In the genomic region with DNA sequence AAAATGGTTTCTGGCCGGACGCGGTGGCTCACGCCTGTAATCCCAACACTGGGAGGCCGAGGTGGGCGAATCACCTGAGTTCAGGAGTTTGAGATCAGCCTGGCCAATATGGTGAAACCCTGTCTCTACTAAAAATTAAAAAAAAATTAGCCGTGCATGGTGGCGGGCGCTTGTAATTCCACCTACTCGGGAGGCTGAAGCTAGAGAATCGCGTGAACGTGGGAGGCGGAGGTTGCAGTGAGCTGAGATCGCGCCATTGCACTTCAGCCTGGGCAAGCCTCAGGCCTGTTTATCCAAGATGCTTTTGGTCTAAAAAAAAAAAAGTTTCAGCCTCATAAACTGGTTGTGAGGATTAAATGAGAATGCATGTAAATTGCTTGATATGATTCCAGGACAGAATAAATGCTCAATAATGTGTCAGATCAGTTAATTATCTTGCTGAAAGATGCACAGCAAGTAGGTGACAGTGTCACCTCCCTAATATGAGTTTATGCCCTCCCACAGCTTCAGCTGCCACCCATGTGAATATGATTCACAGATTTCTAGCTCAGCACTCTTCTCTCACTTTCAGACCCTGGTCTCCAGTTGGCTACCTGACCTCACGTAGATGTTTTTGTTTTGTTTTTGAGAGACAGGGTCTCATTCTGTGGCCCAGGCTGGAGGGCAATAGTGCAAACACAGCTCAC, we compare ENCODE assay signal across 8 cellular contexts. TPM values are rescaled to one million over a fixed set of nuclear protein-coding genes. Genes with fewer than 3 reads are reported as not detected.
DNase-seq lines count a peak whose midpoint lies in the region; ATAC-seq and TF ChIP-seq lines count a peak whose summit lies in the region.

No MANE protein-coding gene starts in this region.

- H3K36me3 ChIP-seq in Panc1 (ENCODE audit: control insufficient read depth, insufficient read depth, low read length), result no peaks in the 10 kb centered on the region
- H3K36me3 ChIP-seq in effector memory CD4-positive, alpha-beta T cell (ENCODE audit: control insufficient read depth, insufficient read depth, low read length), result no peaks in the 10 kb centered on the region

- peak overlapping the region; percentile 97 for H3K4me3 Mint-ChIP-seq in progenitor cell of endocrine pancreas (ENCODE audit: low read depth)

- no peak for DNase-seq in Panc1 (ENCODE audit: low read depth, low spot score)
- DNase-seq in effector memory CD4-positive, alpha-beta T cell, result no peak
- DNase-seq in progenitor cell of endocrine pancreas (ENCODE audit: low spot score, unreplicated experiment), result no peak
- no peak for DNase-seq in hepatic stellate cell (ENCODE audit: low spot score)
- no peak for DNase-seq in foreskin keratinocyte
- DNase-seq in GF-D8 (lab: John Stamatoyannopoulos, UW), result no peak
- DNase-seq in COLO668 (lab: John Stamatoyannopoulos, UW; ENCODE audit: unreplicated experiment), result no peak

- H3K4me3 ChIP-seq in GM12875 (ENCODE audit: low read depth, low read length) (peak overlapping the region; percentile 8), Panc1 (ENCODE audit: low read depth in 2 of 2, low read length in 2 of 2) (peak overlapping the region; percentile 55 to 99)
- peak overlapping the region; percentile 9 for H3K4me3 ChIP-seq in effector memory CD4-positive, alpha-beta T cell (ENCODE audit: insufficient read depth, low read depth, low read length, poor library complexity, severe bottlenecking)

- H3K27ac Mint-ChIP-seq in progenitor cell of endocrine pancreas, result peak overlapping the region; percentile 88

- POLR2A ChIA-PET in Panc1 (lab: Charles Lee), result no interaction called here

- in situ Hi-C loops in Panc1 (cut with HindIII; ENCODE audit: low pct_unique_long_range_greater_than_20kb, low sequenced_read_pairs), result no loop called here

- CTCF ChIA-PET in Panc1 (lab: Charles Lee), result no interaction called here

- H3K4me1 Mint-ChIP-seq in progenitor cell of endocrine pancreas (ENCODE audit: low read depth), result peaks cover 18% of the 10 kb centered on the region

- H3K4me1 ChIP-seq in Panc1 (ENCODE audit: control insufficient read depth, insufficient read depth, low read length) (peaks cover 2% of the 10 kb centered on the region; the same call in 1 of the 2 replicates), foreskin keratinocyte (no peaks in the 10 kb centered on the region)
- no peaks in the 10 kb centered on the region for H3K4me1 ChIP-seq in effector memory CD4-positive, alpha-beta T cell (ENCODE audit: control insufficient read depth, insufficient read depth, low read length, poor library complexity, severe bottlenecking)

- H3K27me3 ChIP-seq in Panc1 (ENCODE audit: control insufficient read depth, insufficient read depth, low read length), result no peaks in the 10 kb centered on the region
- H3K27me3 ChIP-seq in effector memory CD4-positive, alpha-beta T cell (replicated peaks; ENCODE audit: control insufficient read depth, insufficient read depth, low read length, poor library complexity, severe bottlenecking), result no peaks in the 10 kb centered on the region
- no peaks in the 10 kb centered on the region for H3K27me3 ChIP-seq in foreskin keratinocyte

- no peaks in the 10 kb centered on the region for H3K9me3 Mint-ChIP-seq in progenitor cell of endocrine pancreas (ENCODE audit: low read depth)

- ATAC-seq in Panc1, result no peak
- no peak for ATAC-seq in foreskin keratinocyte

- BruUV-seq in Panc1 (replicated peaks; lab: Mats Ljungman, UMichigan), result no TSS peak

- intact Hi-C loops in Panc1 (cut with micrococcal nuclease; ENCODE audit: unreplicated experiment), result no loop called here

- H3K27me3 Mint-ChIP-seq in progenitor cell of endocrine pancreas, result no peaks in the 10 kb centered on the region

- TF ChIP-seq CTCF in GM12875 (IDR thresholded peaks at IDR 0.05; ENCODE audit: borderline replicate concordance, insufficient read depth, low read depth, low read length) (no peak), Panc1 (IDR thresholded peaks at IDR 0.05) (no peak), progenitor cell of endocrine pancreas (IDR thresholded peaks at IDR 0.05; ENCODE audit: unreplicated experiment) (no peak), foreskin keratinocyte (conservative IDR thresholded peaks at IDR 0.05) (no peak)

- H3K36me3 Mint-ChIP-seq in progenitor cell of endocrine pancreas (ENCODE audit: insufficient read depth), result peaks cover 10% of the 10 kb centered on the region

- peak overlapping the region; percentile 88 for H3K27ac ChIP-seq in Panc1 (ENCODE audit: low read length)
- H3K27ac ChIP-seq in effector memory CD4-positive, alpha-beta T cell (ENCODE audit: insufficient read depth, low read length, poor library complexity, severe bottlenecking), result no peak overlapping the region
- H3K27ac ChIP-seq in foreskin keratinocyte, result no peak overlapping the region

- no peaks in the 10 kb centered on the region for H3K9me3 ChIP-seq in Panc1 (ENCODE audit: control insufficient read depth, insufficient read depth, low read depth, low read length)
- no peaks in the 10 kb centered on the region for H3K9me3 ChIP-seq in effector memory CD4-positive, alpha-beta T cell (ENCODE audit: control insufficient read depth, low read length)

RNA-seq across cellular contexts. Expression of gene ALG8, which starts 1.1 kb away (rescaled TPM):
- total RNA-seq in Panc1 (2021; ENCODE audit: unreplicated experiment) (97.0 TPM), progenitor cell of endocrine pancreas (60.4 and 61.0 TPM in 2 replicates), foreskin keratinocyte (46.6 and 46.8 TPM in 2 replicates)
- polyA plus RNA-seq in Panc1 (2012; ENCODE audit: insufficient read length), result 62.2 TPM
- polyA plus RNA-seq in foreskin keratinocyte, result 41.8 and 45.1 TPM in 2 replicates

RNA-seq across cellular contexts. Expression of gene KCTD21, which starts 47.9 kb away (rescaled TPM):
- total RNA-seq in Panc1 (2021; ENCODE audit: unreplicated experiment) (9.7 TPM), progenitor cell of endocrine pancreas (7.4 and 10.1 TPM in 2 replicates), foreskin keratinocyte (6.1 and 6.7 TPM in 2 replicates)
- 16.1 TPM for polyA plus RNA-seq in Panc1 (2012; ENCODE audit: insufficient read length)
- polyA plus RNA-seq in foreskin keratinocyte, result 3.8 and 3.9 TPM in 2 replicates

RNA-seq across cellular contexts. Expression of gene USP35, which starts 48.2 kb away (rescaled TPM):
- total RNA-seq in Panc1 (2021; ENCODE audit: unreplicated experiment) (11.8 TPM), progenitor cell of endocrine pancreas (14.7 and 16.5 TPM in 2 replicates), foreskin keratinocyte (5.2 and 6.1 TPM in 2 replicates)
- polyA plus RNA-seq in Panc1 (2012; ENCODE audit: insufficient read length), result 9.6 TPM
- polyA plus RNA-seq in foreskin keratinocyte, result 3.3 and 3.7 TPM in 2 replicates

Comparison
In these comparisons a context has a peak if more than half of its experiments do, and no peak if none do; other contexts are left out.
1. H3K4me3 ChIP-seq: peak in every context shown above with its lines; median percentile 77 in Panc1; 9 in effector memory CD4-positive, alpha-beta T cell; 8 in GM12875.